17 cellular contexts compared by ENCODE assay signal in genomic region chr12:106299193-106299794, GRCh38. TPM values are rescaled to one million over a fixed set of nuclear protein-coding genes. Genes with fewer than 3 reads are reported as not detected.
DNase-seq lines count a peak whose midpoint lies in the region; ATAC-seq and TF ChIP-seq lines count a peak whose summit lies in the region.
"Had no signal": no experiment of that assay in that cellular context is flagged by ENCODE, and none has a peak within 500 bp of the region (broad histone marks: within the 10 kb centered on the region; RNA-seq: fewer than 3 reads in every experiment).

No MANE protein-coding gene starts in this region.

- no peak overlapping the region for H4K8ac ChIP-seq in mesenchymal stem cell (ENCODE audit: low read length)

- H2AK5ac ChIP-seq in mesenchymal stem cell (ENCODE audit: low read length, severe bottlenecking) = no peak overlapping the region

- H3K9me3 ChIP-seq in endodermal cell (ENCODE audit: control insufficient read depth, low read length) = no peaks in the 10 kb centered on the region
- H3K9me3 ChIP-seq in mesenchymal stem cell (ENCODE audit: control insufficient read depth, low read length) = no peaks in the 10 kb centered on the region
- no peaks in the 10 kb centered on the region for H3K9me3 ChIP-seq in tibial artery
- H3K9me3 ChIP-seq: HAP-1, right lobe of liver, SJCRH30, upper lobe of right lung had no signal

- H3K14ac ChIP-seq in mesenchymal stem cell (ENCODE audit: low read length in 2 of 2) = no peak overlapping the region

- H3K79me1 ChIP-seq in mesenchymal stem cell (replicated peaks; ENCODE audit: low read length, poor library complexity, severe bottlenecking) = peaks cover 8% of the 10 kb centered on the region

- no peak overlapping the region for H3K4me2 ChIP-seq in mesenchymal stem cell (ENCODE audit: low read length, poor library complexity, severe bottlenecking)

- H3K9ac ChIP-seq in endodermal cell (ENCODE audit: extremely low read depth, low read length, poor library complexity, severe bottlenecking) (no peak overlapping the region), mesenchymal stem cell (ENCODE audit: low read length) (peak overlapping the region; percentile 6)

- H3K4me3 ChIP-seq in endodermal cell (ENCODE audit: low read length) = no peak overlapping the region
- no peak overlapping the region for H3K4me3 ChIP-seq in mesenchymal stem cell (ENCODE audit: insufficient read depth in 1 of 2, low read depth in 1 of 2, low read length in 2 of 2)
- no peak overlapping the region for H3K4me3 ChIP-seq in tibial artery
- H3K4me3 ChIP-seq: HAP-1, right lobe of liver, SJCRH30, upper lobe of right lung had no signal

- WGBS in endodermal cell (ENCODE audit: insufficient coverage in 1 of 2, insufficient read length in 1 of 2), 2 experiments = 88 to 100% methylated on average over 1 to 4 of the region's 4 CpGs
- 60% methylated on average over 3 of the region's 4 CpGs for WGBS in mesenchymal stem cell

- no peak overlapping the region for H2BK12ac ChIP-seq in mesenchymal stem cell (ENCODE audit: low read length in 2 of 2)

- H3K9me3 Mint-ChIP-seq in activated T-cell treated with anti-CD3 and anti-CD28 coated beads, Interleukin-2, amount 50 U/mL, for 24 hours = no peaks in the 10 kb centered on the region
- H3K9me3 Mint-ChIP-seq in activated T-cell treated with anti-CD3 and anti-CD28 coated beads, Interleukin-2, amount 50 U/mL, for 72 hours = no peaks in the 10 kb centered on the region
- H3K9me3 Mint-ChIP-seq in endodermal cell = no peaks in the 10 kb centered on the region
- H3K9me3 Mint-ChIP-seq: activated T-cell treated with anti-CD3 and anti-CD28 coated beads, Interleukin-2, amount 50 U/mL, for 4 hours; effector memory CD8-positive, alpha-beta T cell had no signal

- TF ChIP-seq CTCF in endodermal cell (conservative IDR thresholded peaks at IDR 0.05) (no peak), tibial artery (IDR thresholded peaks at IDR 0.05) (no peak)

- H3K36me3 Mint-ChIP-seq in activated T-cell treated with anti-CD3 and anti-CD28 coated beads, Interleukin-2, amount 50 U/mL, for 24 hours (ENCODE audit: low read depth) = peaks cover 2% of the 10 kb centered on the region
- no peaks in the 10 kb centered on the region for H3K36me3 Mint-ChIP-seq in activated T-cell treated with anti-CD3 and anti-CD28 coated beads, Interleukin-2, amount 50 U/mL, for 72 hours (ENCODE audit: insufficient read depth in 2 of 2)
- H3K36me3 Mint-ChIP-seq in endodermal cell (ENCODE audit: low read depth) = no peaks in the 10 kb centered on the region

- intact Hi-C loops in tibial artery (cut with DNase I; ENCODE audit: low total_unique reads) = no loop called here

- H3K27ac Mint-ChIP-seq in activated T-cell treated with anti-CD3 and anti-CD28 coated beads, Interleukin-2, amount 50 U/mL, for 24 hours = peak overlapping the region; percentile 37
- no peak overlapping the region for H3K27ac Mint-ChIP-seq in activated T-cell treated with anti-CD3 and anti-CD28 coated beads, Interleukin-2, amount 50 U/mL, for 72 hours
- no peak overlapping the region for H3K27ac Mint-ChIP-seq in endodermal cell

- no peak overlapping the region for H2AFZ ChIP-seq in mesenchymal stem cell (ENCODE audit: low read depth, low read length)

- no peak overlapping the region for H3K4ac ChIP-seq in mesenchymal stem cell (ENCODE audit: low read depth in 1 of 2, low read length in 2 of 2)

- no peak overlapping the region for H2BK5ac ChIP-seq in mesenchymal stem cell (ENCODE audit: low read depth, low read length, poor library complexity, severe bottlenecking)

- H2BK15ac ChIP-seq in mesenchymal stem cell (ENCODE audit: low read depth, poor library complexity, severe bottlenecking) = no peak overlapping the region

- no peak overlapping the region for H3K18ac ChIP-seq in mesenchymal stem cell (ENCODE audit: low read depth in 1 of 2, low read length in 2 of 2)

- H3K23ac ChIP-seq in mesenchymal stem cell (ENCODE audit: low read length in 2 of 2) = no peak overlapping the region

- H3K4me3 Mint-ChIP-seq in activated T-cell treated with anti-CD3 and anti-CD28 coated beads, Interleukin-2, amount 50 U/mL, for 24 hours = no peak overlapping the region
- H3K4me3 Mint-ChIP-seq in activated T-cell treated with anti-CD3 and anti-CD28 coated beads, Interleukin-2, amount 50 U/mL, for 72 hours = no peak overlapping the region
- no peak overlapping the region for H3K4me3 Mint-ChIP-seq in endodermal cell
- H3K4me3 Mint-ChIP-seq: activated T-cell treated with anti-CD3 and anti-CD28 coated beads, Interleukin-2, amount 50 U/mL, for 4 hours; effector memory CD8-positive, alpha-beta T cell had no signal

- no peaks in the 10 kb centered on the region for H3K27me3 Mint-ChIP-seq in activated T-cell treated with anti-CD3 and anti-CD28 coated beads, Interleukin-2, amount 50 U/mL, for 24 hours
- H3K27me3 Mint-ChIP-seq in activated T-cell treated with anti-CD3 and anti-CD28 coated beads, Interleukin-2, amount 50 U/mL, for 72 hours (ENCODE audit: low read depth) = no peaks in the 10 kb centered on the region
- H3K27me3 Mint-ChIP-seq in endodermal cell (ENCODE audit: insufficient read depth) = no peaks in the 10 kb centered on the region

- no peaks in the 10 kb centered on the region for H3K27me3 ChIP-seq in endodermal cell (ENCODE audit: control insufficient read depth, insufficient read depth, low read length, poor library complexity, severe bottlenecking)
- no peaks in the 10 kb centered on the region for H3K27me3 ChIP-seq in mesenchymal stem cell (ENCODE audit: control insufficient read depth in 1 of 2, insufficient read depth in 1 of 2, low read length in 2 of 2)
- H3K27me3 ChIP-seq in tibial artery = no peaks in the 10 kb centered on the region
- H3K27me3 ChIP-seq: right lobe of liver, SJCRH30, upper lobe of right lung had no signal

- H2BK120ac ChIP-seq in mesenchymal stem cell (ENCODE audit: low read depth, low read length) = no peak overlapping the region

- H4K91ac ChIP-seq in mesenchymal stem cell (ENCODE audit: low read length) = no peak overlapping the region

- H3K4me1 Mint-ChIP-seq in activated T-cell treated with anti-CD3 and anti-CD28 coated beads, Interleukin-2, amount 50 U/mL, for 24 hours (ENCODE audit: low read depth) = peaks cover 31% of the 10 kb centered on the region
- peaks cover 34% of the 10 kb centered on the region for H3K4me1 Mint-ChIP-seq in activated T-cell treated with anti-CD3 and anti-CD28 coated beads, Interleukin-2, amount 50 U/mL, for 72 hours (ENCODE audit: low read depth)
- H3K4me1 Mint-ChIP-seq in endodermal cell = peaks cover 22% of the 10 kb centered on the region

- ATAC-seq in activated T-cell treated with anti-CD3 and anti-CD28 coated beads, Interleukin-2, amount 50 U/mL, for 72 hours (replicated peaks in 1 of 2) = no peak
- ATAC-seq: activated T-cell treated with anti-CD3 and anti-CD28 coated beads, Interleukin-2, amount 50 U/mL, for 4 hours; effector memory CD8-positive, alpha-beta T cell; right lobe of liver; upper lobe of right lung had no signal

- DNase-seq in activated T-cell treated with anti-CD3 and anti-CD28 coated beads, Interleukin-2, amount 50 U/mL, for 24 hours = no peak
- no peak for DNase-seq in activated T-cell treated with anti-CD3 and anti-CD28 coated beads, Interleukin-2, amount 50 U/mL, for 72 hours
- DNase-seq in endodermal cell = peak; percentile 39
- peak; percentile 54 for DNase-seq in mesenchymal stem cell
- DNase-seq in tibial artery = peak in 1 of 2 donors; percentile 30
- DNase-seq in midbrain (lab: John Stamatoyannopoulos, UW) = no peak
- no peak for DNase-seq in NCI-H2171 treated with DMSO at 0.1 percent for 48 hours (lab: John Stamatoyannopoulos, UW)
- DNase-seq in stimulated activated CD4-positive, alpha-beta T cell treated with anti-CD3 and anti-CD28 coated beads, Interleukin-4, amount 100 ng/mL, for 24 hours = no peak
- DNase-seq: activated T-cell treated with anti-CD3 and anti-CD28 coated beads, Interleukin-2, amount 50 U/mL, for 4 hours; DND-41; effector memory CD8-positive, alpha-beta T cell; NCI-H1048; NCI-H748 treated with DMSO at 0.1 percent for 48 hours; right lobe of liver; SJCRH30; upper lobe of right lung had no signal

- H3K36me3 ChIP-seq in endodermal cell (ENCODE audit: control insufficient read depth, insufficient read depth, low read length) = no peaks in the 10 kb centered on the region
- no peaks in the 10 kb centered on the region for H3K36me3 ChIP-seq in mesenchymal stem cell (ENCODE audit: control insufficient read depth in 1 of 2, insufficient read depth in 2 of 2, low read depth in 1 of 2, low read length in 2 of 2)
- no peaks in the 10 kb centered on the region for H3K36me3 ChIP-seq in tibial artery
- H3K36me3 ChIP-seq: HAP-1, right lobe of liver, SJCRH30, upper lobe of right lung had no signal

- H3K27ac ChIP-seq in endodermal cell (ENCODE audit: low read depth, low read length) (no peak overlapping the region), mesenchymal stem cell (ENCODE audit: low read length, poor library complexity, severe bottlenecking) (no peak overlapping the region), tibial artery (peak overlapping the region; percentile 20 to 88)
- H3K27ac ChIP-seq: right lobe of liver, SJCRH30 had no signal

- H3K4me1 ChIP-seq in endodermal cell (ENCODE audit: control insufficient read depth, insufficient read depth, low read length) = peaks cover 3% of the 10 kb centered on the region
- H3K4me1 ChIP-seq in mesenchymal stem cell (ENCODE audit: control insufficient read depth, insufficient read depth, low read depth, low read length) = peaks cover 12% of the 10 kb centered on the region
- peaks cover 4 to 24% (median 17%) of the 10 kb centered on the region in 4 donors for H3K4me1 ChIP-seq in tibial artery
- H3K4me1 ChIP-seq: SJCRH30 had no signal

RNA-seq across cellular contexts. Expression of gene TCP11L2, which starts 3.2 kb away (rescaled TPM):
- 10 to 100 TPM; 23.9 to 30.1 TPM for total RNA-seq in activated T-cell treated with anti-CD3 and anti-CD28 coated beads, Interleukin-2, amount 50 U/mL, for 72 hours
- total RNA-seq in endodermal cell = 10 to 100 TPM in 1 of 2 donors, 1 to 10 TPM in 1; 7.8 to 15.3 TPM
- polyA plus RNA-seq in endodermal cell (2013, experiment 1 of 2) = 4.9 TPM
- polyA plus RNA-seq in endodermal cell (2013, experiment 2 of 2) = 6.2 TPM
- polyA plus RNA-seq in mesenchymal stem cell (2013, experiment 1 of 2) = 9.8 TPM
- 9.8 TPM for polyA plus RNA-seq in mesenchymal stem cell (2013, experiment 2 of 2)

RNA-seq across cellular contexts. Expression of gene CKAP4, which starts 51.5 kb away (rescaled TPM):
- 10 to 100 TPM; 12.0 to 14.2 TPM for total RNA-seq in activated T-cell treated with anti-CD3 and anti-CD28 coated beads, Interleukin-2, amount 50 U/mL, for 72 hours
- 10 to 100 TPM; 88.9 to 93.3 TPM for total RNA-seq in endodermal cell
- 133 TPM for polyA plus RNA-seq in endodermal cell (2013, experiment 1 of 2)
- polyA plus RNA-seq in endodermal cell (2013, experiment 2 of 2) = 130 TPM
- polyA plus RNA-seq in mesenchymal stem cell (2013, experiment 1 of 2) = 382 TPM
- polyA plus RNA-seq in mesenchymal stem cell (2013, experiment 2 of 2) = 384 TPM

RNA-seq across cellular contexts. Expression of gene POLR3B, which starts 58.3 kb away (rescaled TPM):
- total RNA-seq in activated T-cell treated with anti-CD3 and anti-CD28 coated beads, Interleukin-2, amount 50 U/mL, for 72 hours = 1 to 10 TPM; 5.9 to 9.6 TPM
- 10 to 100 TPM in 1 of 2 donors, 1 to 10 TPM in 1; 9.0 to 12.4 TPM for total RNA-seq in endodermal cell
- polyA plus RNA-seq in endodermal cell (2013, experiment 1 of 2) = 9.9 TPM
- 8.9 TPM for polyA plus RNA-seq in endodermal cell (2013, experiment 2 of 2)
- 5.9 TPM for polyA plus RNA-seq in mesenchymal stem cell (2013, experiment 1 of 2)
- 6.1 TPM for polyA plus RNA-seq in mesenchymal stem cell (2013, experiment 2 of 2)

Comparison
In these comparisons a context has a peak if more than half of its experiments do, and no peak if none do; other contexts are left out.
1. DNase-seq: peak in endodermal cell (single experiment) and mesenchymal stem cell (single experiment); none in activated T-cell treated with anti-CD3 and anti-CD28 coated beads, Interleukin-2, amount 50 U/mL, for 24 hours (single experiment), activated T-cell treated with anti-CD3 and anti-CD28 coated beads, Interleukin-2, amount 50 U/mL, for 72 hours (0 of 2), midbrain (single experiment), NCI-H2171 treated with DMSO at 0.1 percent for 48 hours (single experiment) and stimulated activated CD4-positive, alpha-beta T cell treated with anti-CD3 and anti-CD28 coated beads, Interleukin-4, amount 100 ng/mL, for 24 hours (single experiment).
2. H3K27ac ChIP-seq: peak in tibial artery (2 of 2); none in endodermal cell (single experiment) and mesenchymal stem cell (single experiment).
3. RNA of gene CKAP4, which starts 51.5 kb away (total RNA-seq): 88.9 to 93.3 TPM in endodermal cell; 12.0 to 14.2 TPM in activated T-cell treated with anti-CD3 and anti-CD28 coated beads, Interleukin-2, amount 50 U/mL, for 72 hours; every median in the first group is over 4 times any median in the second.